29 cellular contexts compared by ENCODE assay signal in genomic region chr4:137384476-137384875, GRCh38.
"Had no signal": no experiment of that assay in that cellular context is flagged by ENCODE, and none has a peak within 500 bp of the region (broad histone marks: within the 10 kb centered on the region; RNA-seq: fewer than 3 reads in every experiment).

No MANE protein-coding gene starts in this region.

- ATAC-seq: natural killer cell treated with Interleukin-12 subunit alpha and Interleukin-12 subunit beta and Interleukin-15 and Interleukin-18, amount 100 ng/mL, for 72 hours; psoas muscle; right cardiac atrium; right lobe of liver; stimulated activated effector memory CD8-positive, alpha-beta T cell treated with anti-CD3 and anti-CD28 coated beads, Interleukin-12 subunit alpha, Interleukin-12 subunit beta, amount 100 ng/mL, for 72 hours; stimulated activated naive B cell treated with anti-CD40 and anti-IgM and Interleukin-4, amounts not matched to agents 10 μg/mL and 1 μg/mL and 100 μg/mL, for 72 hours had no signal

- H3K27me3 Mint-ChIP-seq: natural killer cell treated with Interleukin-12 subunit alpha and Interleukin-12 subunit beta and Interleukin-15 and Interleukin-18, amount 100 ng/mL, for 72 hours; progenitor cell of endocrine pancreas; stimulated activated naive B cell treated with anti-CD40 and anti-IgM and Interleukin-4, amounts not matched to agents 10 μg/mL and 1 μg/mL and 100 μg/mL, for 72 hours; stimulated activated naive CD8-positive, alpha-beta T cell treated with anti-CD3 and anti-CD28 coated beads, Interleukin-15, Interleukin-2, amounts not matched to agents 100 ng/mL and 50 ng/mL, for 24 hours had no signal

- H3K4me1 ChIP-seq: parathyroid adenoma, psoas muscle, right lobe of liver, sigmoid colon, stomach, thyroid gland, tibial nerve, upper lobe of left lung, vagina had no signal

- DNase-seq: nephron progenitor cell; nucleus accumbens; ovary; psoas muscle; right cardiac atrium; right lobe of liver; sigmoid colon; small intestine; stimulated activated CD4-positive, alpha-beta T cell treated with anti-CD3 and anti-CD28 coated beads, Interleukin-15, amount 100 ng/mL, for 24 hours; stimulated activated CD4-positive, alpha-beta T cell treated with anti-CD3 and anti-CD28 coated beads, Interleukin-2, amount 100 ng/mL, for 24 hours; stimulated activated CD4-positive, alpha-beta T cell treated with anti-CD3 and anti-CD28 coated beads, Interleukin-2, amount 100 ng/mL, for 48 hours; stimulated activated CD4-positive, alpha-beta T cell treated with anti-CD3 and anti-CD28 coated beads, Interleukin-4, amount 100 ng/mL, for 24 hours; stimulated activated naive B cell treated with anti-CD40 and anti-IgM and Interleukin-4, amounts not matched to agents 10 μg/mL and 1 μg/mL and 100 μg/mL, for 72 hours; stimulated activated naive CD4-positive, alpha-beta T cell treated with Interleukin-2 at 50 U/mL for 16 hours; stomach; thyroid gland; trophoblast cell; upper lobe of left lung had no signal

- H3K4me3 Mint-ChIP-seq: natural killer cell treated with Interleukin-12 subunit alpha and Interleukin-12 subunit beta and Interleukin-15 and Interleukin-18, amount 100 ng/mL, for 72 hours; nephron progenitor cell; neural crest cell; stimulated activated effector memory CD8-positive, alpha-beta T cell treated with anti-CD3 and anti-CD28 coated beads, Interleukin-12 subunit alpha, Interleukin-12 subunit beta, amount 100 ng/mL, for 72 hours; stimulated activated naive B cell treated with anti-CD40 and anti-IgM and Interleukin-4, amounts not matched to agents 10 μg/mL and 1 μg/mL and 100 μg/mL, for 72 hours; stimulated activated naive CD8-positive, alpha-beta T cell treated with anti-CD3 and anti-CD28 coated beads, Interleukin-15, Interleukin-2, amounts not matched to agents 100 ng/mL and 50 ng/mL, for 24 hours had no signal

- H2AFZ ChIP-seq: parathyroid adenoma had no signal

- H3K4me1 Mint-ChIP-seq: nephron progenitor cell; neural crest cell; stimulated activated effector memory CD8-positive, alpha-beta T cell treated with anti-CD3 and anti-CD28 coated beads, Interleukin-12 subunit alpha, Interleukin-12 subunit beta, amount 100 ng/mL, for 72 hours; stimulated activated naive B cell treated with anti-CD40 and anti-IgM and Interleukin-4, amounts not matched to agents 10 μg/mL and 1 μg/mL and 100 μg/mL, for 72 hours had no signal

- H3K36me3 ChIP-seq: neutrophil, ovary, right lobe of liver, sigmoid colon, stomach, thoracic aorta, thyroid gland, tibial nerve, upper lobe of left lung, vagina had no signal

- H3K4me3 ChIP-seq: ovary, psoas muscle, right lobe of liver, sigmoid colon, stomach, thoracic aorta, thyroid gland, tibial nerve, upper lobe of left lung, vagina had no signal

- H3K9me3 ChIP-seq: neutrophil, ovary, psoas muscle, right lobe of liver, sigmoid colon, stomach, thoracic aorta, thyroid gland, tibial nerve, upper lobe of left lung, vagina had no signal

- H3K27ac Mint-ChIP-seq: natural killer cell treated with Interleukin-12 subunit alpha and Interleukin-12 subunit beta and Interleukin-15 and Interleukin-18, amount 100 ng/mL, for 72 hours; nephron progenitor cell; progenitor cell of endocrine pancreas; stimulated activated effector memory CD8-positive, alpha-beta T cell treated with anti-CD3 and anti-CD28 coated beads, Interleukin-12 subunit alpha, Interleukin-12 subunit beta, amount 100 ng/mL, for 72 hours; stimulated activated naive B cell treated with anti-CD40 and anti-IgM and Interleukin-4, amounts not matched to agents 10 μg/mL and 1 μg/mL and 100 μg/mL, for 72 hours; stimulated activated naive CD8-positive, alpha-beta T cell treated with anti-CD3 and anti-CD28 coated beads, Interleukin-15, Interleukin-2, amounts not matched to agents 100 ng/mL and 50 ng/mL, for 24 hours had no signal

- FAIRE-seq: small intestine, urothelium cell line had no signal

- H3K9ac ChIP-seq: parathyroid adenoma had no signal

- H3K27ac ChIP-seq: neutrophil, ovary, parathyroid adenoma, psoas muscle, right lobe of liver, sigmoid colon, stomach, thoracic aorta, thyroid gland, tibial nerve, upper lobe of left lung, vagina had no signal

- H3K36me3 Mint-ChIP-seq: stimulated activated effector memory CD8-positive, alpha-beta T cell treated with anti-CD3 and anti-CD28 coated beads, Interleukin-12 subunit alpha, Interleukin-12 subunit beta, amount 100 ng/mL, for 72 hours; stimulated activated naive B cell treated with anti-CD40 and anti-IgM and Interleukin-4, amounts not matched to agents 10 μg/mL and 1 μg/mL and 100 μg/mL, for 72 hours had no signal

- H3K79me2 ChIP-seq: parathyroid adenoma had no signal

- H3K9me3 Mint-ChIP-seq: nephron progenitor cell had no signal

- H3K27me3 ChIP-seq: neutrophil, ovary, right lobe of liver, sigmoid colon, stomach, thyroid gland, tibial nerve, upper lobe of left lung, vagina had no signal
